Comparison of ENCODE assay signal across 1 cellular context in the genomic region with DNA sequence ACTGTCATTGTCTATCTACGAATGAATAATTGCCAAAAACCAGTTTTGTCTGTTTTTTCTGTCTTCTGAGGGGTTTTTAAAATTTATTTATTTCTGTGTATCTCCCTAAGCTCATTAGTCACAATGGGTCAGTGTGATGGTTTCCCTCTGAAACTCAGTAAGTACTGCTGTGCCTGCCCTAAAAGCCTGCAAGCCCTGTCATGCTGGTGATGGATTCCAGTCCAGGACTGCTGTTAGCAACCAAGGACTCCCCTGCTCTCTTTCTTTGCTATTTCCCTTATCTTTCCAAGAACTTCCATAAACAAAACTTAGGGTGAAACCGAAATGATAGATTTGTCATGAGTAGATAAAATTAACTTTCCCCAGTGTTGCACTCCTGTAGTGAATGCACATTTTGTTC.
TF ChIP-seq lines count a peak whose summit lies in the region.

No MANE protein-coding gene starts in this region.

TF ChIP-seq in HCT116, 20 proteins besides CTCF, POLR2A, EP300 and RAD21 (continued from another document):
- TF ChIP-seq FOSL1 (IDR thresholded peaks at IDR 0.05; ENCODE audit: low read depth) (no peak), ZFX (IDR thresholded peaks at IDR 0.05) (no peak), SP1 (IDR thresholded peaks at IDR 0.05; ENCODE audit: low read depth) (no peak), EGR1 (IDR thresholded peaks at IDR 0.05; ENCODE audit: low read depth) (no peak), YY1 (IDR thresholded peaks at IDR 0.05; ENCODE audit: extremely low read depth, insufficient replicate concordance, low read depth, low read length) (no peak), EZH2 (IDR thresholded peaks at IDR 0.05) (no peak), TCF7L2 (IDR thresholded peaks at IDR 0.05; ENCODE audit: borderline replicate concordance, extremely low read depth, insufficient read depth, insufficient read length) (no peak), CEBPB (IDR thresholded peaks at IDR 0.05; ENCODE audit: low read depth) (no peak), POLR2AphosphoS5 (IDR thresholded peaks at IDR 0.05; ENCODE audit: low read depth, low read length) (no peak), SRF (IDR thresholded peaks at IDR 0.05; ENCODE audit: low read depth) (no peak), CBX3 (IDR thresholded peaks at IDR 0.05; ENCODE audit: low read depth) (no peak)
- TF ChIP-seq, protein P1, sequence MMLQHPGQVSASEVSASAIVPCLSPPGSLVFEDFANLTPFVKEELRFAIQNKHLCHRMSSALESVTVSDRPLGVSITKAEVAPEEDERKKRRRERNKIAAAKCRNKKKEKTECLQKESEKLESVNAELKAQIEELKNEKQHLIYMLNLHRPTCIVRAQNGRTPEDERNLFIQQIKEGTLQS (IDR thresholded peaks at IDR 0.05) = no peak
- TF ChIP-seq, protein P2, sequence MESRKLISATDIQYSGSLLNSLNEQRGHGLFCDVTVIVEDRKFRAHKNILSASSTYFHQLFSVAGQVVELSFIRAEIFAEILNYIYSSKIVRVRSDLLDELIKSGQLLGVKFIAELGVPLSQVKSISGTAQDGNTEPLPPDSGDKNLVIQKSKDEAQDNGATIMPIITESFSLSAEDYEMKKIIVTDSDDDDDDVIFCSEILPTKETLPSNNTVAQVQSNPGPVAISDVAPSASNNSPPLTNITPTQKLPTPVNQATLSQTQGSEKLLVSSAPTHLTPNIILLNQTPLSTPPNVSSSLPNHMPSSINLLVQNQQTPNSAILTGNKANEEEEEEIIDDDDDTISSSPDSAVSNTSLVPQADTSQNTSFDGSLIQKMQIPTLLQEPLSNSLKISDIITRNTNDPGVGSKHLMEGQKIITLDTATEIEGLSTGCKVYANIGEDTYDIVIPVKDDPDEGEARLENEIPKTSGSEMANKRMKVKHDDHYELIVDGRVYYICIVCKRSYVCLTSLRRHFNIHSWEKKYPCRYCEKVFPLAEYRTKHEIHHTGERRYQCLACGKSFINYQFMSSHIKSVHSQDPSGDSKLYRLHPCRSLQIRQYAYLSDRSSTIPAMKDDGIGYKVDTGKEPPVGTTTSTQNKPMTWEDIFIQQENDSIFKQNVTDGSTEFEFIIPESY (IDR thresholded peaks at IDR 0.05; ENCODE audit: extremely low read depth, insufficient replicate concordance, low read length) = no peak
